ENCODE assay signal across 10 cellular contexts in genomic region chr11:76713499-76713898, GRCh38. TPM values are rescaled to one million over a fixed set of nuclear protein-coding genes. Genes with fewer than 3 reads are reported as not detected.
"Had no signal": no experiment of that assay in that cellular context is flagged by ENCODE, and none has a peak within 500 bp of the region (broad histone marks: within the 10 kb centered on the region; RNA-seq: fewer than 3 reads in every experiment).

No MANE protein-coding gene starts in this region.

- H2AFZ ChIP-seq: GM23248 had no signal

- H3K27ac Mint-ChIP-seq: H9, HFFc6, IgD-negative memory B cell had no signal

- H3K9me3 Mint-ChIP-seq: H9, HFFc6, IgD-negative memory B cell had no signal

- ATAC-seq: HepG2 had no signal

- H3K9ac ChIP-seq: GM23248 had no signal

- H3K4me3 Mint-ChIP-seq: H9, HFFc6, IgD-negative memory B cell had no signal

- DNase-seq: GM23248, GOT3, H9, HCEC 1CT, HFFc6, KG1 had no signal

- H3K36me3 Mint-ChIP-seq: IgD-negative memory B cell had no signal

- H3K4me3 ChIP-seq: GM23248 had no signal

- H3K27ac ChIP-seq: GM23248, HL-60 had no signal

- FAIRE-seq: H54, HepG2 had no signal

- H3K4me1 Mint-ChIP-seq: H9 had no signal

RNA-seq across cellular contexts. Expression of gene LRRC32, which starts 43.0 kb away (rescaled TPM):
- total RNA-seq: HepG2 had no signal
- polyA plus RNA-seq: IgD-negative memory B cell had no signal
